ENCODE assay signal across 13 cellular contexts in genomic region chr11:33263549-33263948, GRCh38. TPM values are rescaled to one million over a fixed set of nuclear protein-coding genes. Genes with fewer than 3 reads are reported as not detected.
DNase-seq lines count a peak whose midpoint lies in the region; TF ChIP-seq lines count a peak whose summit lies in the region.
"Had no signal": no experiment of that assay in that cellular context is flagged by ENCODE, and none has a peak within 500 bp of the region (broad histone marks: within the 10 kb centered on the region; RNA-seq: fewer than 3 reads in every experiment).

No MANE protein-coding gene starts in this region.

- peak in 1 of 2 donors; percentile 20 for DNase-seq in cardiac muscle cell (ENCODE audit: low read depth in 1 of 2, low spot score in 1 of 2)
- DNase-seq in cardiac septum (ENCODE audit: low spot score), result no peak
- no peak for DNase-seq in RWPE1 (ENCODE audit: low spot score)
- no peak for DNase-seq in glutamatergic neuron
- DNase-seq in tibial artery, result no peak
- no peak for DNase-seq in DMS114 treated with DMSO at 0.1 percent for 48 hours (lab: John Stamatoyannopoulos, UW; ENCODE audit: unreplicated experiment)
- DNase-seq in CD8-positive, alpha-beta memory T cell, result no peak
- DNase-seq in middle frontal gyrus (ENCODE audit: extremely low spot score, low spot score), result no peak
- DNase-seq: activated CD8-positive, alpha-beta T cell treated with anti-CD3 and anti-CD28 coated beads for 36 hours; activated effector memory CD4-positive, alpha-beta T cell treated with Interleukin-2 at 50 U/mL for 16 hours; KG1; nephron progenitor cell; T1000 had no signal

- CTCF ChIA-PET in RWPE1 (lab: Yijun Ruan, JAX), result no interaction called here
- CTCF ChIA-PET in CD8-positive, alpha-beta memory T cell (lab: Charles Lee), result interaction anchor here (0.7 to 0.8 kb wide), 2 partner anchors 13 to 479 kb away, joined by 3 read pairs; no protein-coding TSS in a partner anchor

- H3K9me3 ChIP-seq in cardiac muscle cell (ENCODE audit: low read depth) (no peaks in the 10 kb centered on the region), tibial artery (no peaks in the 10 kb centered on the region)
- H3K9me3 ChIP-seq in CD8-positive, alpha-beta memory T cell (ENCODE audit: low read length), result no peaks in the 10 kb centered on the region

- peaks cover 10% of the 10 kb centered on the region for H3K9me3 Mint-ChIP-seq in glutamatergic neuron (ENCODE audit: unreplicated experiment)
- H3K9me3 Mint-ChIP-seq in CD8-positive, alpha-beta memory T cell, result no peaks in the 10 kb centered on the region
- H3K9me3 Mint-ChIP-seq: activated CD8-positive, alpha-beta T cell treated with anti-CD3 and anti-CD28 coated beads for 36 hours; nephron progenitor cell had no signal

- H3K4me1 Mint-ChIP-seq in glutamatergic neuron (ENCODE audit: low read depth, unreplicated experiment), result peaks cover 20% of the 10 kb centered on the region
- peaks cover 61 to 77% (median 65%) of the 10 kb centered on the region in 3 donors for H3K4me1 Mint-ChIP-seq in CD8-positive, alpha-beta memory T cell

- H3K27me3 ChIP-seq in cardiac muscle cell (no peaks in the 10 kb centered on the region), tibial artery (no peaks in the 10 kb centered on the region)
- no peaks in the 10 kb centered on the region for H3K27me3 ChIP-seq in CD8-positive, alpha-beta memory T cell (ENCODE audit: insufficient read depth, low read length, poor library complexity, severe bottlenecking)

- H3K36me3 Mint-ChIP-seq in glutamatergic neuron (ENCODE audit: unreplicated experiment), result no peaks in the 10 kb centered on the region
- H3K36me3 Mint-ChIP-seq in CD8-positive, alpha-beta memory T cell, result peaks cover 0 to 4% (median 0%) of the 10 kb centered on the region in 3 donors

- POLR2A ChIA-PET in RWPE1 (lab: Yijun Ruan, JAX; ENCODE audit: low non-redundant PET), result no interaction called here
- POLR2A ChIA-PET in CD8-positive, alpha-beta memory T cell (lab: Charles Lee), result no interaction called here

- H3K27ac Mint-ChIP-seq in glutamatergic neuron (ENCODE audit: unreplicated experiment), result peak overlapping the region; percentile 22
- H3K27ac Mint-ChIP-seq in CD8-positive, alpha-beta memory T cell, result no peak overlapping the region
- H3K27ac Mint-ChIP-seq: activated CD8-positive, alpha-beta T cell treated with anti-CD3 and anti-CD28 coated beads for 36 hours; nephron progenitor cell had no signal

- no peaks in the 10 kb centered on the region for H3K36me3 ChIP-seq in cardiac muscle cell
- H3K36me3 ChIP-seq in tibial artery, result no peaks in the 10 kb centered on the region
- H3K36me3 ChIP-seq in CD8-positive, alpha-beta memory T cell (ENCODE audit: insufficient read depth, low read length), result no peaks in the 10 kb centered on the region

- TF ChIP-seq CTCF in cardiac muscle cell (IDR thresholded peaks at IDR 0.05; ENCODE audit: low read depth, low read length) (no peak), RWPE1 (conservative IDR thresholded peaks at IDR 0.05; ENCODE audit: low read depth) (no peak), glutamatergic neuron (IDR thresholded peaks at IDR 0.05; ENCODE audit: partially characterized antibody, unreplicated experiment) (no peak), tibial artery (IDR thresholded peaks at IDR 0.05) (no peak)

- H3K27me3 Mint-ChIP-seq in glutamatergic neuron (ENCODE audit: unreplicated experiment), result peaks cover 6% of the 10 kb centered on the region
- H3K27me3 Mint-ChIP-seq in CD8-positive, alpha-beta memory T cell, result no peaks in the 10 kb centered on the region
- H3K27me3 Mint-ChIP-seq: activated CD8-positive, alpha-beta T cell treated with anti-CD3 and anti-CD28 coated beads for 36 hours had no signal

- H3K4me1 ChIP-seq in cardiac muscle cell (ENCODE audit: low read depth) (peaks cover 38% of the 10 kb centered on the region), tibial artery (peaks cover 0 to 91% (median 49%) of the 10 kb centered on the region in 4 donors)
- peaks cover 33% of the 10 kb centered on the region for H3K4me1 ChIP-seq in CD8-positive, alpha-beta memory T cell (ENCODE audit: insufficient read depth, low read length)

- H3K4me3 ChIP-seq in cardiac muscle cell (peak overlapping the region; percentile 13), tibial artery (no peak overlapping the region)
- no peak overlapping the region for H3K4me3 ChIP-seq in CD8-positive, alpha-beta memory T cell (ENCODE audit: low read length)

- H3K4me3 Mint-ChIP-seq in glutamatergic neuron (ENCODE audit: unreplicated experiment), result no peak overlapping the region
- H3K4me3 Mint-ChIP-seq in CD8-positive, alpha-beta memory T cell, result peak overlapping the region in 3 of 7 donors; percentile 8 to 51 (median 17)
- H3K4me3 Mint-ChIP-seq: activated CD8-positive, alpha-beta T cell treated with anti-CD3 and anti-CD28 coated beads for 36 hours; nephron progenitor cell had no signal

- intact Hi-C loops in cardiac septum (cut with DNase I) (no loop called here), tibial artery (cut with DNase I; ENCODE audit: low total_unique reads) (no loop called here)

- peak overlapping the region; percentile 75 for H3K27ac ChIP-seq in cardiac muscle cell
- H3K27ac ChIP-seq in RWPE1, result peak overlapping the region; percentile 40
- peak overlapping the region; percentile 48 to 100 for H3K27ac ChIP-seq in tibial artery
- H3K27ac ChIP-seq in CD8-positive, alpha-beta memory T cell (ENCODE audit: low read depth, low read length), result no peak overlapping the region

RNA-seq across cellular contexts. Expression of gene HIPK3, which starts 6.4 kb away (rescaled TPM):
- total RNA-seq in cardiac muscle cell (134 and 179 TPM in 2 replicates), cardiac septum (302 TPM), glutamatergic neuron (ENCODE audit: unreplicated experiment) (56.5 TPM)
- 56.6 and 106 TPM in 2 replicates for polyA plus RNA-seq in cardiac muscle cell
- 10 to 100 TPM; 49.2 to 50.9 TPM for total RNA-seq in CD8-positive, alpha-beta memory T cell
- polyA plus RNA-seq in CD8-positive, alpha-beta memory T cell, result 31.6 TPM
